1 cellular context compared by ENCODE assay signal in the genomic region with DNA sequence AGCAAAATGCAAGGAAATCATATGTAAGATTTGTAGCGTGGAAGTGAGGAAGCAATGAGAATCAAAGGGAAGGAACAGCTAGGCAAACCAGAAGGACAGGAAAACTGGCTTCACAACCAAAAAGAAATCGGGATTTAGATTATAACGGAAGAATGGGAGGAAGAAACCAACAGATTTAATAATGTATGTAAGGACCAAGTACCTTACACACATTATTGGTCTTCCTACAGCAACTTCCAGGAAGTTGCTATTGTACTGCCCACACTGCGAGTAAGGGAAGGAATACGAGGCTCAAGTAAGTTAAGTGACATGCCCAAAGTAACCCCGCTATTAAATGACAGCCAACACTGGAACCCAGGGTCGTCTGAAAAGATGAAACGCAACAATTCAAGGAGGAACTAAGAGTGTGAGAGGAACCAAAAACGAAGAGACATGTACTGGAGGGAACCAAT.
TF ChIP-seq lines count a peak whose summit lies in the region.

No MANE protein-coding gene starts in this region.

TF ChIP-seq in HepG2, 621 proteins besides CTCF, POLR2A, EP300 and RAD21:
- TF ChIP-seq SMYD3 (CRISPR knock-in tag; IDR thresholded peaks at IDR 0.05) (0 out of 2 replicates have a peak, but pooled peaks have one; percentile 36), TOPORS (CRISPR knock-in tag; IDR thresholded peaks at IDR 0.05) (peak; percentile 35; the same call in 1 of the 2 replicates), NAIF1 (CRISPR knock-in tag; IDR thresholded peaks at IDR 0.05; ENCODE audit: borderline replicate concordance) (peak; percentile 55; the same call in 1 of the 2 replicates), HNF4A (CRISPR knock-in tag; IDR thresholded peaks at IDR 0.05) (0 out of 2 replicates have a peak, but pooled peaks have one; percentile 12), YEATS2 (CRISPR knock-in tag; IDR thresholded peaks at IDR 0.05; ENCODE audit: borderline replicate concordance) (no peak; the same call in 1 of the 2 replicates), NONO (IDR thresholded peaks at IDR 0.05) (no peak), NONO (CRISPR knock-in tag; conservative IDR thresholded peaks at IDR 0.05) (0 out of 2 replicates have a peak, but pooled peaks have one; percentile 10), THYN1 (CRISPR knock-in tag; IDR thresholded peaks at IDR 0.05; ENCODE audit: borderline replicate concordance, low read depth) (0 out of 2 replicates have a peak, but pooled peaks have one; percentile 34), MAFF (IDR thresholded peaks at IDR 0.05; ENCODE audit: low read depth, low read length) (no peak), HNRNPK (IDR thresholded peaks at IDR 0.05; ENCODE audit: low read depth, low read length, poor library complexity, severe bottlenecking) (no peak), TARDBP (CRISPR knock-in tag; IDR thresholded peaks at IDR 0.05) (peak; percentile 67; the same call in 1 of the 2 replicates), SPEN (CRISPR knock-in tag; IDR thresholded peaks at IDR 0.05; ENCODE audit: low read depth) (peak; percentile 52; the same call in 1 of the 2 replicates), LCORL (IDR thresholded peaks at IDR 0.05) (no peak), LCORL (CRISPR knock-in tag; IDR thresholded peaks at IDR 0.05) (0 out of 2 replicates have a peak, but pooled peaks have one; percentile 29), SNAPC2 (CRISPR knock-in tag; IDR thresholded peaks at IDR 0.05) (0 out of 2 replicates have a peak, but pooled peaks have one; percentile 68), SSRP1 (CRISPR knock-in tag; IDR thresholded peaks at IDR 0.05) (0 out of 2 replicates have a peak, but pooled peaks have one; percentile 23), NKX3-1 (CRISPR knock-in tag; IDR thresholded peaks at IDR 0.05) (0 out of 2 replicates have a peak, but pooled peaks have one; percentile 27), SIN3B (IDR thresholded peaks at IDR 0.05; ENCODE audit: low read length) (peak; percentile 91; the same call in 1 of the 2 replicates), ZNF770 (CRISPR knock-in tag; IDR thresholded peaks at IDR 0.05) (0 out of 2 replicates have a peak, but pooled peaks have one; percentile 2), ONECUT2 (CRISPR knock-in tag; IDR thresholded peaks at IDR 0.05) (0 out of 2 replicates have a peak, but pooled peaks have one; percentile 17), WIZ (CRISPR knock-in tag; IDR thresholded peaks at IDR 0.05) (0 out of 2 replicates have a peak, but pooled peaks have one; percentile 53), HOXD1 (CRISPR knock-in tag; IDR thresholded peaks at IDR 0.05) (no peak), ZNF3 (CRISPR knock-in tag; IDR thresholded peaks at IDR 0.05) (0 out of 2 replicates have a peak, but pooled peaks have one; percentile 8)
- TF ChIP-seq, protein P1, sequence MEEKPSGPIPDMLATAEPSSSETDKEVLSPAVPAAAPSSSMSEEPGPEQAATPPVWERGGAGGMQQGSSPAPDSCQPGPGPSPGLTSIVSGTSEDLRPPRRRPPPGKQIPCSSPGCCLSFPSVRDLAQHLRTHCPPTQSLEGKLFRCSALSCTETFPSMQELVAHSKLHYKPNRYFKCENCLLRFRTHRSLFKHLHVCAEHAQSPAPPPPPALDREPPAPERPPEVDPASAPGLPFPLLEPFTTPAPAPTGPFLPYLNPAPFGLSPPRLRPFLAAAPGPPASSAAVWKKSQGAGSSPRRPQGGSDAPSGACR (CRISPR knock-in tag; IDR thresholded peaks at IDR 0.05): 0 out of 2 replicates have a peak, but pooled peaks have one; percentile 20
- TF ChIP-seq, protein P2, sequence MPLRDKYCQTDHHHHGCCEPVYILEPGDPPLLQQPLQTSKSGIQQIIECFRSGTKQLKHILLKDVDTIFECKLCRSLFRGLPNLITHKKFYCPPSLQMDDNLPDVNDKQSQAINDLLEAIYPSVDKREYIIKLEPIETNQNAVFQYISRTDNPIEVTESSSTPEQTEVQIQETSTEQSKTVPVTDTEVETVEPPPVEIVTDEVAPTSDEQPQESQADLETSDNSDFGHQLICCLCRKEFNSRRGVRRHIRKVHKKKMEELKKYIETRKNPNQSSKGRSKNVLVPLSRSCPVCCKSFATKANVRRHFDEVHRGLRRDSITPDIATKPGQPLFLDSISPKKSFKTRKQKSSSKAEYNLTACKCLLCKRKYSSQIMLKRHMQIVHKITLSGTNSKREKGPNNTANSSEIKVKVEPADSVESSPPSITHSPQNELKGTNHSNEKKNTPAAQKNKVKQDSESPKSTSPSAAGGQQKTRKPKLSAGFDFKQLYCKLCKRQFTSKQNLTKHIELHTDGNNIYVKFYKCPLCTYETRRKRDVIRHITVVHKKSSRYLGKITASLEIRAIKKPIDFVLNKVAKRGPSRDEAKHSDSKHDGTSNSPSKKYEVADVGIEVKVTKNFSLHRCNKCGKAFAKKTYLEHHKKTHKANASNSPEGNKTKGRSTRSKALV (CRISPR knock-in tag; IDR thresholded peaks at IDR 0.05): 0 out of 2 replicates have a peak, but pooled peaks have one; percentile 10
- TF ChIP-seq, protein P3, sequence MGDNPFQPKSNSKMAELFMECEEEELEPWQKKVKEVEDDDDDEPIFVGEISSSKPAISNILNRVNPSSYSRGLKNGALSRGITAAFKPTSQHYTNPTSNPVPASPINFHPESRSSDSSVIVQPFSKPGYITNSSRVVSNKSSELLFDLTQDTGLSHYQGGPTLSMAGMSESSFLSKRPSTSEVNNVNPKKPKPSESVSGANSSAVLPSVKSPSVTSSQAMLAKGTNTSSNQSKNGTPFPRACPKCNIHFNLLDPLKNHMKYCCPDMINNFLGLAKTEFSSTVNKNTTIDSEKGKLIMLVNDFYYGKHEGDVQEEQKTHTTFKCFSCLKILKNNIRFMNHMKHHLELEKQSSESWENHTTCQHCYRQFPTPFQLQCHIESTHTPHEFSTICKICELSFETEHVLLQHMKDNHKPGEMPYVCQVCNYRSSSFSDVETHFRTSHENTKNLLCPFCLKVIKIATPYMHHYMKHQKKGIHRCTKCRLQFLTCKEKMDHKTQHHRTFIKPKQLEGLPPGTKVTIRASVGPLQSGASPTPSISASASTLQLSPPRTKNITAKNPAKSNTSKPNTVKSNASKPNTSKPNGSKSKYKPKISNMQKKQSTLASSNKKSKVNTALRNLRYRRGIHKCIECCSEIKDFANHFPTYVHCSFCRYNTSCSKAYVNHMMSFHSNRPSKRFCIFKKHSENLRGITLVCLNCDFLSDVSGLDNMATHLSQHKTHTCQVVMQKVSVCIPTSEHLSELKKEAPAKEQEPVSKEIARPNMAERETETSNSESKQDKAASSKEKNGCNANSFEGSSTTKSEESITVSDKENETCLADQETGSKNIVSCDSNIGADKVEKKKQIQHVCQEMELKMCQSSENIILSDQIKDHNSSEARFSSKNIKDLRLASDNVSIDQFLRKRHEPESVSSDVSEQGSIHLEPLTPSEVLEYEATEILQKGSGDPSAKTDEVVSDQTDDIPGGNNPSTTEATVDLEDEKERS (CRISPR knock-in tag; IDR thresholded peaks at IDR 0.05): no peak
